ENCODE assay signal across 24 cellular contexts in the genomic region with DNA sequence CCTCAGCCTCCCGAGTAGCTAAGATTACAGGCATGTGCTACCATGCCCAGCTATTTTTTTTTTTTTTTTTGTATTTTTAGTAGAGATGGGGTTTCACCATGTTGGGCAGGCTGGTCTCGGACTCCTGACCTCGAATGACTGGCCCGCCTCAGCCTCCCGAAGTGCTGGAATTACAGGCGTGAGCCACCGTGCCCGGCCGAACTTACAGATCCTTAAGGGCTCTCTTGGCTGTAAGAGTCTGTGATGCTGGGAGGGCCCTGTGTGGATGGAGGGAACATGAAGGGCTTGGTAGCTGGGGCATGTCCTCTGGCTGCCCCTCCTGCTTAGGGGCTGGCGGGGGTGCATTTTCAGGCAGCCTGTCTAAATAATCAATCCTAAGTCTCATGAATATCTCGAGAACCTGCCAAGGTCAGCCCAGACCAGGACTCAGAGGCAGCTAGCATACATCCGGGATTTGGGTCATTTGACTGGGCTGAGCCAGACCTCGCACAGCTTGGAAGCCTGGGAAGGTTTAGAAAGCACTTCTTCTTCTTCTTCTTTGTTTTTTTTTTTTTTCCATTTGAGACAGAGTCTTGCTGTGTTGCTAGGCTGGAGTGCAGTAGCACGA. TPM values are rescaled to one million over a fixed set of nuclear protein-coding genes. Genes with fewer than 3 reads are reported as not detected.
"Had no signal": no experiment of that assay in that cellular context is flagged by ENCODE, and none has a peak within 500 bp of the region (broad histone marks: within the 10 kb centered on the region; RNA-seq: fewer than 3 reads in every experiment).

No MANE protein-coding gene starts in this region.

- H2AFZ ChIP-seq: neural progenitor cell had no signal

- H3K4me1 ChIP-seq: neural progenitor cell, pancreas, prostate gland, sigmoid colon, uterus had no signal

- DNase-seq: hippocampal formation; kidney glomerular epithelial cell; left cardiac atrium; mesendoderm; naive B cell; natural killer cell; nephron progenitor cell; retina; right cardiac atrium; sigmoid colon; small intestine; spleen; stimulated activated CD4-positive, alpha-beta T cell treated with anti-CD3 and anti-CD28 coated beads, Interleukin-4, amount 100 ng/mL, for 24 hours; stimulated activated naive CD4-positive, alpha-beta T cell; uterus had no signal

- H3K9me3 ChIP-seq: pancreas, prostate gland, sigmoid colon, spleen, suprapubic skin, tibial nerve, uterus had no signal

- H3K4me3 ChIP-seq: lung, neural progenitor cell, pancreas, prostate gland, sigmoid colon, spleen, suprapubic skin, tibial nerve, uterus had no signal

- H3K36me3 ChIP-seq: neural progenitor cell, pancreas, prostate gland, sigmoid colon, spleen, suprapubic skin, tibial nerve, uterus had no signal

- H3K27me3 ChIP-seq: neural progenitor cell, pancreas, sigmoid colon, spleen, suprapubic skin, tibial nerve, uterus had no signal

- H3K27ac ChIP-seq: neural progenitor cell, pancreas, prostate gland, sigmoid colon, suprapubic skin, tibial nerve, uterus had no signal

- ATAC-seq: left cardiac atrium; left lobe of liver; natural killer cell; pancreas; right cardiac atrium; stimulated activated effector memory CD8-positive, alpha-beta T cell treated with anti-CD3 and anti-CD28 coated beads, Interleukin-12 subunit alpha, Interleukin-12 subunit beta, amount 100 ng/mL, for 72 hours had no signal

- H3K4me2 ChIP-seq: neural progenitor cell had no signal

RNA-seq across cellular contexts. Expression of a gene that starts 17.1 kb away (rescaled TPM):
- total RNA-seq: left lobe of liver, mesothelial cell of epicardium, sigmoid colon had no signal
